In genomic region chr17:28896884-28897768, GRCh38 we compare ENCODE assay signal across 8 cellular contexts. TPM values are rescaled to one million over a fixed set of nuclear protein-coding genes. Genes with fewer than 3 reads are reported as not detected.
DNase-seq lines count a peak whose midpoint lies in the region; ATAC-seq lines count a peak whose summit lies in the region.

Gene FLOT2 (minus strand): TSS chr17:28897733. CDS start chr17:28897574, 159 bp downstream.

- peak within 1 kb of the TSS; percentile 42; the same call in 1 of the 2 replicates for H3K27ac ChIP-seq in GM23248

- no peaks in the 10 kb centered on the region for H3K9me2 ChIP-seq in GM23248 (ENCODE audit: insufficient read depth)

- peak within 1 kb of the TSS; percentile 83 for H3K9ac ChIP-seq in GM23248

- H3K27me3 ChIP-seq in GM23248 (replicated peaks; ENCODE audit: insufficient read depth) = no peaks in the 10 kb centered on the region

- peak within 1 kb of the TSS; percentile 95 for H3K4me3 ChIP-seq in GM23248

- H3F3A ChIP-seq in GM23248 (ENCODE audit: insufficient read depth) = no peaks in the 10 kb centered on the region

- CTCF ChIA-PET in activated CD4-positive, alpha-beta memory T cell treated with anti-CD3 and anti-CD28 coated beads for 36 hours (lab: Charles Lee) = interaction anchor here (0.8 to 4.3 kb wide), 9 partner anchors 11 to 170 kb away, joined by 3 to 38 read pairs (median 8); partner anchors contain the start of genes FAM222B and TLCD1

- DNase-seq in AG20443 (ENCODE audit: low spot score) (peak; percentile 70), GM23248 (peak; percentile 76), NCI-H524 (lab: John Stamatoyannopoulos, UW) (peak; percentile 73 to 91), ecto neural progenitor cell (ENCODE audit: low spot score) (peak; percentile 86), medulla oblongata (ENCODE audit: extremely low spot score) (peak; percentile 55)
- peak; percentile 81 for DNase-seq in activated CD4-positive, alpha-beta memory T cell treated with anti-CD3 and anti-CD28 coated beads for 36 hours
- peak; percentile 40 for DNase-seq in stimulated activated CD8-positive, alpha-beta memory T cell treated with anti-CD3 and anti-CD28 coated beads, Interleukin-12 subunit alpha, Interleukin-12 subunit beta, amount 100 ng/mL, for 4 hours (ENCODE audit: low read depth)

- H4K20me1 ChIP-seq in GM23248 (ENCODE audit: insufficient read depth) = no peaks in the 10 kb centered on the region

- peaks cover 64% of the 10 kb centered on the region for H3K4me1 Mint-ChIP-seq in activated CD4-positive, alpha-beta memory T cell treated with anti-CD3 and anti-CD28 coated beads for 36 hours (ENCODE audit: low read depth)

- H3K4me2 ChIP-seq in GM23248 (ENCODE audit: unreplicated experiment) = peak within 1 kb of the TSS; percentile 93

- peak within 1 kb of the TSS; percentile 92 for H3K27ac Mint-ChIP-seq in activated CD4-positive, alpha-beta memory T cell treated with anti-CD3 and anti-CD28 coated beads for 36 hours

- POLR2A ChIA-PET in activated CD4-positive, alpha-beta memory T cell treated with anti-CD3 and anti-CD28 coated beads for 36 hours (lab: Charles Lee) = interaction anchor here (0.8 to 2.0 kb wide), 9 partner anchors 13 to 326 kb away, joined by 3 to 5 read pairs (median 3); partner anchors contain the start of genes NEK8 and PIGS

- H3K27me3 Mint-ChIP-seq in activated CD4-positive, alpha-beta memory T cell treated with anti-CD3 and anti-CD28 coated beads for 36 hours = no peaks in the 10 kb centered on the region

- H3K4me3 Mint-ChIP-seq in activated CD4-positive, alpha-beta memory T cell treated with anti-CD3 and anti-CD28 coated beads for 36 hours = peak within 1 kb of the TSS; percentile 97

- no peaks in the 10 kb centered on the region for H3K36me3 ChIP-seq in GM23248 (ENCODE audit: low read depth)

- no peak for ATAC-seq in GM19324 (IDR thresholded peaks at IDR 0.05; ENCODE audit: low FRiP score, unreplicated experiment)

- H3K9me3 Mint-ChIP-seq in activated CD4-positive, alpha-beta memory T cell treated with anti-CD3 and anti-CD28 coated beads for 36 hours = no peaks in the 10 kb centered on the region

- intact Hi-C loops in activated CD4-positive, alpha-beta memory T cell treated with anti-CD3 and anti-CD28 coated beads for 36 hours (cut with micrococcal nuclease) = no loop called here

- H2AFZ ChIP-seq in GM23248 = peak within 1 kb of the TSS; percentile 97

- peaks cover 28% of the 10 kb centered on the region for H3K36me3 Mint-ChIP-seq in activated CD4-positive, alpha-beta memory T cell treated with anti-CD3 and anti-CD28 coated beads for 36 hours

- H3K9me3 ChIP-seq in GM23248 (ENCODE audit: low read depth) = no peaks in the 10 kb centered on the region

- WGBS in GM23248 (ENCODE audit: low coverage in 1 of 2, low lambda C conversion rate in 2 of 2, missing lambda C conversion rate in 2 of 2), 2 experiments = 0% methylated on average over 51 to 62 of the region's 73 CpGs

- in situ Hi-C loops in GM23248 (cut with MboI) = loop anchor here (10.0 kb wide), 1 partner anchor 132 kb away; no protein-coding TSS in a partner anchor

- H3K4me1 ChIP-seq in GM23248 (ENCODE audit: insufficient read depth) = peaks cover 14% of the 10 kb centered on the region; the same call in 1 of the 2 replicates

- H3K79me2 ChIP-seq in GM23248 (ENCODE audit: insufficient read depth) = peaks cover 41% of the 10 kb centered on the region

RNA-seq across cellular contexts. Expression of gene FLOT2, which starts in this region (rescaled TPM):
- 28.6 and 33.2 TPM in 2 replicates for total RNA-seq in GM23248 (2014; rRNA removed; shearing (Covaris generic))
- polyA plus RNA-seq in GM23248 (2016; fragmentation: Nextera tagmentation; extraction: Ambion mirVana) = 55.0 TPM in 2 replicates
- 100 to 1,000 TPM; 110 to 118 TPM for total RNA-seq in activated CD4-positive, alpha-beta memory T cell treated with anti-CD3 and anti-CD28 coated beads for 36 hours
